Comparison of ENCODE assay signal across 8 cellular contexts in genomic region chr14:22099942-22100763, GRCh38.
A peak's percentile ranks its signal among the peaks of the same experiment; 100 is the strongest.
DNase-seq lines count a peak whose midpoint lies in the region; TF ChIP-seq lines count a peak whose summit lies in the region.

No MANE protein-coding gene starts in this region.

- no peak overlapping the region for H3K27ac ChIP-seq in mammary epithelial cell (ENCODE audit: insufficient read depth, low read depth, low read length)

- H3K27me3 ChIP-seq in mammary epithelial cell (ENCODE audit: insufficient read depth, low read length): no peaks in the 10 kb centered on the region

- WGBS in mammary epithelial cell (ENCODE audit: low coverage, missing lambda C conversion rate): 25% methylated on average over 8 of the region's 11 CpGs

- DNase-seq in COR-L47 (lab: John Stamatoyannopoulos, UW): peak; percentile 27
- peak; percentile 7 for DNase-seq in GM19238 (ENCODE audit: insufficient read length, low spot score)
- peak; percentile 6 for DNase-seq in HS-5 (ENCODE audit: low read depth)
- DNase-seq in T-helper 2 cell treated with Interferon-gamma antibody and Interleukin-4, amounts not matched to agents 5 μg/mL and 100 μg/mL, for 36 hours (ENCODE audit: low spot score): peak; percentile 43
- DNase-seq in mammary epithelial cell: peak; percentile 72
- DNase-seq in left kidney (ENCODE audit: low read depth, low spot score): peak; percentile 93
- DNase-seq in stimulated activated CD4-positive, alpha-beta T cell treated with anti-CD3 and anti-CD28 coated beads, TNF-alpha, amount 100 ng/mL, for 24 hours (ENCODE audit: low read depth in 3 of 3): peak; percentile 23 to 42 (median 24)
- DNase-seq in CD14-positive monocyte (ENCODE audit: low spot score): no peak

- H3K4me3 Mint-ChIP-seq in T-helper 2 cell treated with Interferon-gamma antibody and Interleukin-4, amounts not matched to agents 5 μg/mL and 100 μg/mL, for 36 hours: no peak overlapping the region
- H3K4me3 Mint-ChIP-seq in CD14-positive monocyte: no peak overlapping the region

- no peak overlapping the region for H2AFZ ChIP-seq in mammary epithelial cell (ENCODE audit: low read depth, low read length)

- H3K27ac Mint-ChIP-seq in T-helper 2 cell treated with Interferon-gamma antibody and Interleukin-4, amounts not matched to agents 5 μg/mL and 100 μg/mL, for 36 hours: peak overlapping the region; percentile 47
- no peak overlapping the region for H3K27ac Mint-ChIP-seq in CD14-positive monocyte

- peak; percentile 83 to 95 for TF ChIP-seq CTCF in mammary epithelial cell (conservative IDR thresholded peaks at IDR 0.05 in 1 of 2, IDR thresholded peaks at IDR 0.05 in 1 of 2; ENCODE audit: extremely low read depth in 1 of 2, insufficient read depth in 1 of 2, low read depth in 1 of 2, low read length in 2 of 2)
- TF ChIP-seq CTCF in CD14-positive monocyte (IDR thresholded peaks at IDR 0.05): no peak

- H3K36me3 Mint-ChIP-seq in T-helper 2 cell treated with Interferon-gamma antibody and Interleukin-4, amounts not matched to agents 5 μg/mL and 100 μg/mL, for 36 hours (ENCODE audit: low read depth): no peaks in the 10 kb centered on the region
- no peaks in the 10 kb centered on the region for H3K36me3 Mint-ChIP-seq in CD14-positive monocyte

- CTCF ChIA-PET in mammary epithelial cell (lab: Charles Lee; ENCODE audit: low non-redundant PET): interaction anchor here (0.6 to 1.0 kb wide), 4 partner anchors 16 to 101 kb away, joined by 3 to 8 read pairs (median 6); no protein-coding TSS in a partner anchor

- no peaks in the 10 kb centered on the region for H3K79me2 ChIP-seq in mammary epithelial cell (ENCODE audit: insufficient read depth, low read length)

- H3K4me3 ChIP-seq in mammary epithelial cell (replicated peaks in 1 of 3; ENCODE audit: insufficient read depth in 1 of 3, low read depth in 2 of 3, low read length in 3 of 3): no peak overlapping the region

- H3K4me1 Mint-ChIP-seq in T-helper 2 cell treated with Interferon-gamma antibody and Interleukin-4, amounts not matched to agents 5 μg/mL and 100 μg/mL, for 36 hours (ENCODE audit: low read depth): peaks cover 44% of the 10 kb centered on the region
- peaks cover 19% of the 10 kb centered on the region for H3K4me1 Mint-ChIP-seq in CD14-positive monocyte

- in situ Hi-C loops in mammary epithelial cell (cut with MboI; ENCODE audit: low sequenced_read_pairs in 2 of 2): loop anchor here in 1 of 2 donors (25.0 kb wide), 1 partner anchor 113 kb away; no protein-coding TSS in a partner anchor

- H3K4me2 ChIP-seq in mammary epithelial cell (ENCODE audit: insufficient read depth, low read depth, low read length): no peak overlapping the region

- intact Hi-C loops in mammary epithelial cell (cut with micrococcal nuclease) (loop anchor here (1.0 to 5.0 kb wide), 4 partner anchors 16 to 232 kb away; no protein-coding TSS in a partner anchor), CD14-positive monocyte (cut with micrococcal nuclease) (no loop called here)

- dilution Hi-C loops in mammary epithelial cell (cut with HindIII; ENCODE audit: low sequenced_read_pairs): no loop called here

- H3K9me3 ChIP-seq in mammary epithelial cell (replicated peaks; ENCODE audit: insufficient read depth, low read length): no peaks in the 10 kb centered on the region

- no peaks in the 10 kb centered on the region for H3K4me1 ChIP-seq in mammary epithelial cell (ENCODE audit: insufficient read depth, low read length)

- H3K27me3 Mint-ChIP-seq in T-helper 2 cell treated with Interferon-gamma antibody and Interleukin-4, amounts not matched to agents 5 μg/mL and 100 μg/mL, for 36 hours (ENCODE audit: low read depth): no peaks in the 10 kb centered on the region
- H3K27me3 Mint-ChIP-seq in CD14-positive monocyte (ENCODE audit: low read depth in 3 of 3): no peaks in the 10 kb centered on the region

- no peaks in the 10 kb centered on the region for H3K9me3 Mint-ChIP-seq in T-helper 2 cell treated with Interferon-gamma antibody and Interleukin-4, amounts not matched to agents 5 μg/mL and 100 μg/mL, for 36 hours
- no peaks in the 10 kb centered on the region for H3K9me3 Mint-ChIP-seq in CD14-positive monocyte

- no peaks in the 10 kb centered on the region for H3K36me3 ChIP-seq in mammary epithelial cell (ENCODE audit: insufficient read depth, low read length)

- H3K9ac ChIP-seq in mammary epithelial cell (ENCODE audit: insufficient read depth, low read length): no peak overlapping the region

- H4K20me1 ChIP-seq in mammary epithelial cell (ENCODE audit: insufficient read depth, low read length): no peaks in the 10 kb centered on the region

- no TSS peak for BruUV-seq in mammary epithelial cell (replicated peaks; lab: Mats Ljungman, UMichigan)
